ENCODE assay signal across 8 cellular contexts in the genomic region with DNA sequence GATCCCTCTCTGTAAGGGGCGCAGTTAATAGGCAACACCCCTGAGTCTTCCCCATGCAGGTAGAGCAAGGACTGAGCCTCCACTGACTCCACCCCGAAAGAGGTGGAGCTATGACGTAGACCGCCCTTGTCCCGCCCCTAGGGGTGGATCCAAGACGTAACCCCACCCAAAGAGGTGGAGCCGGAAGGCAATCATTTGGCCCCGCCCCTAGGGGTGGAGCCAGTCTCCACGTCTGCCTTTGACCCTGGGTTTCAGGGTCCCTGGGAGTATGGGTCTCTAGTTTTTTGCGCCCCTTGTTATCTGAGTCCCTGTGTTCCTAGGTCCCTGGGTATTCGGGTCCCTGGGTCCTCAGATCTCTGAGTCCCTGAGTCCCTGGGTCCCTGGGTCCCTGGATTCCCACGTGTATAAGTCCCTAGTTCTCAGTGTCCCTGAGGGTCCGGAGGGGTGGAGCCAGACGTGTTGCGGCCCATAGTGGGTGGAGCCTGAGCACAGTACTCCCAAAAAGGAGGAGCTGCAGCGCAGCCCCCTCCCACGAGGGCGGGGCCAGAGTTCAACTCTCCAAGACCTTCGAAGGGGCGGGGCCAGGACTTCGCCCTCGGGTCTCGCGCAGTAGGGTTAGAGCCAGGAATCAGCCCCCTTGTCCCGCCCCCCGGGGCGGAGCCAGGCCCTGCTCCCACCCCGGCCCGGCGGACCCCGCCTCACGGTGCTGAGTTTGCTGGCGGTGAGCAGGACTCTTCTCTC. TPM values are rescaled to one million over a fixed set of nuclear protein-coding genes. Genes with fewer than 3 reads are reported as not detected.
DNase-seq lines count a peak whose midpoint lies in the region; ATAC-seq and TF ChIP-seq lines count a peak whose summit lies in the region.

No MANE protein-coding gene starts in this region.

- H3K27me3 Mint-ChIP-seq in Calu3 (ENCODE audit: unreplicated experiment), result peaks cover 18% of the 10 kb centered on the region
- no peaks in the 10 kb centered on the region for H3K27me3 Mint-ChIP-seq in activated CD8-positive, alpha-beta memory T cell treated with anti-CD3 and anti-CD28 coated beads, Interleukin-2, amount 10 ng/mL, durations not matched to agents 7 days and 5 days
- H3K27me3 Mint-ChIP-seq in mesothelial cell of epicardium (ENCODE audit: low read depth), result peaks cover 50% of the 10 kb centered on the region
- no peaks in the 10 kb centered on the region for H3K27me3 Mint-ChIP-seq in stimulated activated memory B cell treated with anti-CD40 and anti-IgM and Interleukin-4, amounts not matched to agents 10 μg/mL and 1 μg/mL and 100 μg/mL, for 72 hours

- no TSS peak for BruUV-seq in Calu3 (replicated peaks; lab: Mats Ljungman, UMichigan)

- H3K27ac Mint-ChIP-seq in Calu3 (ENCODE audit: unreplicated experiment) (no peak overlapping the region), mesothelial cell of epicardium (no peak overlapping the region)
- H3K27ac Mint-ChIP-seq in activated CD8-positive, alpha-beta memory T cell treated with anti-CD3 and anti-CD28 coated beads, Interleukin-2, amount 10 ng/mL, durations not matched to agents 7 days and 5 days, result no peak overlapping the region
- no peak overlapping the region for H3K27ac Mint-ChIP-seq in stimulated activated memory B cell treated with anti-CD40 and anti-IgM and Interleukin-4, amounts not matched to agents 10 μg/mL and 1 μg/mL and 100 μg/mL, for 72 hours

- intact Hi-C loops in Calu3 (cut with micrococcal nuclease; ENCODE audit: unreplicated experiment), result no loop called here

- CTCF ChIA-PET in Calu3 (lab: Charles Lee), result no interaction called here
- CTCF ChIA-PET in activated CD8-positive, alpha-beta memory T cell treated with anti-CD3 and anti-CD28 coated beads, Interleukin-2, amount 10 ng/mL, durations not matched to agents 7 days and 5 days (lab: Charles Lee), result interaction anchor here (0.5 kb wide), 1 partner anchor 23 kb away, joined by 3 read pairs; no protein-coding TSS in a partner anchor

- H3K9me3 Mint-ChIP-seq in Calu3 (ENCODE audit: low read depth, unreplicated experiment) (no peaks in the 10 kb centered on the region), mesothelial cell of epicardium (no peaks in the 10 kb centered on the region)
- H3K9me3 Mint-ChIP-seq in activated CD8-positive, alpha-beta memory T cell treated with anti-CD3 and anti-CD28 coated beads, Interleukin-2, amount 10 ng/mL, durations not matched to agents 7 days and 5 days (ENCODE audit: low read depth), result no peaks in the 10 kb centered on the region
- no peaks in the 10 kb centered on the region for H3K9me3 Mint-ChIP-seq in stimulated activated memory B cell treated with anti-CD40 and anti-IgM and Interleukin-4, amounts not matched to agents 10 μg/mL and 1 μg/mL and 100 μg/mL, for 72 hours

- H3K4me3 Mint-ChIP-seq in Calu3 (ENCODE audit: low read depth, unreplicated experiment), result no peak overlapping the region
- no peak overlapping the region for H3K4me3 Mint-ChIP-seq in activated CD8-positive, alpha-beta memory T cell treated with anti-CD3 and anti-CD28 coated beads, Interleukin-2, amount 10 ng/mL, durations not matched to agents 7 days and 5 days
- peak overlapping the region; percentile 56 for H3K4me3 Mint-ChIP-seq in mesothelial cell of epicardium
- H3K4me3 Mint-ChIP-seq in stimulated activated memory B cell treated with anti-CD40 and anti-IgM and Interleukin-4, amounts not matched to agents 10 μg/mL and 1 μg/mL and 100 μg/mL, for 72 hours, result no peak overlapping the region

- no peak for TF ChIP-seq CTCF in Calu3 (IDR thresholded peaks at IDR 0.05; ENCODE audit: unreplicated experiment)
- TF ChIP-seq CTCF in mesothelial cell of epicardium (IDR thresholded peaks at IDR 0.05; ENCODE audit: unreplicated experiment), result no peak

- peak; percentile 43 for DNase-seq in Calu3
- DNase-seq in NCI-H2171 treated with DMSO at 0.1 percent for 48 hours (lab: John Stamatoyannopoulos, UW), result peak; percentile 79
- peak; percentile 76 for DNase-seq in activated CD8-positive, alpha-beta memory T cell treated with anti-CD3 and anti-CD28 coated beads, Interleukin-2, amount 10 ng/mL, durations not matched to agents 7 days and 5 days
- peak; percentile 38 for DNase-seq in epidermal melanocyte (ENCODE audit: insufficient read length, low spot score)
- DNase-seq in mesothelial cell of epicardium (ENCODE audit: low spot score in 2 of 2, unreplicated experiment in 2 of 2), result peak; percentile 64 to 78
- DNase-seq in cortex of kidney (lab: John Stamatoyannopoulos, UW), result no peak

- peak; percentile 91 for ATAC-seq in activated CD8-positive, alpha-beta memory T cell treated with anti-CD3 and anti-CD28 coated beads, Interleukin-2, amount 10 ng/mL, durations not matched to agents 7 days and 5 days
- ATAC-seq in stimulated activated memory B cell treated with anti-CD40 and anti-IgM and Interleukin-4, amounts not matched to agents 10 μg/mL and 1 μg/mL and 100 μg/mL, for 72 hours, result peak; percentile 78
- no peak for ATAC-seq in GM21786 (IDR thresholded peaks at IDR 0.05; ENCODE audit: unreplicated experiment)

- peaks cover 5% of the 10 kb centered on the region for H3K36me3 Mint-ChIP-seq in Calu3 (ENCODE audit: insufficient read depth, unreplicated experiment)
- H3K36me3 Mint-ChIP-seq in activated CD8-positive, alpha-beta memory T cell treated with anti-CD3 and anti-CD28 coated beads, Interleukin-2, amount 10 ng/mL, durations not matched to agents 7 days and 5 days, result peaks cover 19% of the 10 kb centered on the region
- no peaks in the 10 kb centered on the region for H3K36me3 Mint-ChIP-seq in mesothelial cell of epicardium
- peaks cover 18% of the 10 kb centered on the region for H3K36me3 Mint-ChIP-seq in stimulated activated memory B cell treated with anti-CD40 and anti-IgM and Interleukin-4, amounts not matched to agents 10 μg/mL and 1 μg/mL and 100 μg/mL, for 72 hours

- peaks cover 6% of the 10 kb centered on the region for H3K4me1 Mint-ChIP-seq in Calu3 (ENCODE audit: low read depth, unreplicated experiment)
- H3K4me1 Mint-ChIP-seq in activated CD8-positive, alpha-beta memory T cell treated with anti-CD3 and anti-CD28 coated beads, Interleukin-2, amount 10 ng/mL, durations not matched to agents 7 days and 5 days, result peaks cover 19% of the 10 kb centered on the region
- H3K4me1 Mint-ChIP-seq in mesothelial cell of epicardium, result no peaks in the 10 kb centered on the region
- H3K4me1 Mint-ChIP-seq in stimulated activated memory B cell treated with anti-CD40 and anti-IgM and Interleukin-4, amounts not matched to agents 10 μg/mL and 1 μg/mL and 100 μg/mL, for 72 hours, result peaks cover 16% of the 10 kb centered on the region

RNA-seq across cellular contexts. Expression of a gene that starts 5.3 kb away (rescaled TPM):
- total RNA-seq in Calu3 (2022) (not detected in 2 replicates), mesothelial cell of epicardium (0.42 to 0.75 TPM (median 0.63 TPM) in 3 replicates)
- 100 to 1,000 TPM; 100 to 113 TPM for total RNA-seq in activated CD8-positive, alpha-beta memory T cell treated with anti-CD3 and anti-CD28 coated beads, Interleukin-2, amount 10 ng/mL, durations not matched to agents 7 days and 5 days

RNA-seq across cellular contexts. Expression of a gene that starts 12.3 kb away (rescaled TPM):
- total RNA-seq in Calu3 (2022), result 45.6 and 47.6 TPM in 2 replicates
- total RNA-seq in activated CD8-positive, alpha-beta memory T cell treated with anti-CD3 and anti-CD28 coated beads, Interleukin-2, amount 10 ng/mL, durations not matched to agents 7 days and 5 days, result under 1 TPM; 0.45 to 0.55 TPM
- 18.9 to 21.9 TPM (median 20.6 TPM) in 3 replicates for total RNA-seq in mesothelial cell of epicardium

RNA-seq across cellular contexts. Expression of a gene that starts 16.7 kb away (rescaled TPM):
- total RNA-seq in Calu3 (2022) (67.6 and 78.7 TPM in 2 replicates), mesothelial cell of epicardium (60.8 to 67.5 TPM (median 65.5 TPM) in 3 replicates)
- total RNA-seq in activated CD8-positive, alpha-beta memory T cell treated with anti-CD3 and anti-CD28 coated beads, Interleukin-2, amount 10 ng/mL, durations not matched to agents 7 days and 5 days, result 10 to 100 TPM; 25.2 to 27.9 TPM

RNA-seq across cellular contexts. Expression of a gene that starts 25.8 kb away (rescaled TPM):
- total RNA-seq in Calu3 (2022) (1.4 and 1.5 TPM in 2 replicates), mesothelial cell of epicardium (10.5 to 13.5 TPM (median 13.0 TPM) in 3 replicates)
- 1 to 10 TPM; 7.5 to 8.1 TPM for total RNA-seq in activated CD8-positive, alpha-beta memory T cell treated with anti-CD3 and anti-CD28 coated beads, Interleukin-2, amount 10 ng/mL, durations not matched to agents 7 days and 5 days

RNA-seq across cellular contexts. Expression of a gene that starts 42.8 kb away (rescaled TPM):
- 1.4 and 2.9 TPM in 2 replicates for total RNA-seq in Calu3 (2022)
- total RNA-seq in activated CD8-positive, alpha-beta memory T cell treated with anti-CD3 and anti-CD28 coated beads, Interleukin-2, amount 10 ng/mL, durations not matched to agents 7 days and 5 days, result under 1 TPM; 0.44 to 0.52 TPM
- total RNA-seq in mesothelial cell of epicardium, result 1.2 to 1.8 TPM (median 1.6 TPM) in 3 replicates

Comparison
In these comparisons a context has a peak if more than half of its experiments do, and no peak if none do; other contexts are left out.
1. RNA of a gene that starts 5.3 kb away (total RNA-seq): 100 to 113 TPM in activated CD8-positive, alpha-beta memory T cell treated with anti-CD3 and anti-CD28 coated beads, Interleukin-2, amount 10 ng/mL, durations not matched to agents 7 days and 5 days; 0.42 to 0.75 TPM in mesothelial cell of epicardium and not detected in Calu3; every median in the first group is over 10 times any median in the second.
2. RNA of a gene that starts 12.3 kb away (total RNA-seq): 45.6 to 47.6 TPM in Calu3 and 18.9 to 21.9 TPM in mesothelial cell of epicardium; 0.45 to 0.55 TPM in activated CD8-positive, alpha-beta memory T cell treated with anti-CD3 and anti-CD28 coated beads, Interleukin-2, amount 10 ng/mL, durations not matched to agents 7 days and 5 days; every median in the first group is over 10 times any median in the second.